ENCODE assay signal across 17 cellular contexts in genomic region chr3:190301591-190301990, GRCh38. TPM values are rescaled to one million over a fixed set of nuclear protein-coding genes. Genes with fewer than 3 reads are reported as not detected.
DNase-seq lines count a peak whose midpoint lies in the region; ATAC-seq lines count a peak whose summit lies in the region.
"Had no signal": no experiment of that assay in that cellular context is flagged by ENCODE, and none has a peak within 500 bp of the region (broad histone marks: within the 10 kb centered on the region; RNA-seq: fewer than 3 reads in every experiment).

No MANE protein-coding gene starts in this region.

- H3K4me3 ChIP-seq in naive thymus-derived CD4-positive, alpha-beta T cell (ENCODE audit: low read length) = no peak overlapping the region
- H3K4me3 ChIP-seq: A549, esophagus muscularis mucosa, transverse colon had no signal

- H3K4me3 Mint-ChIP-seq in activated T-cell treated with anti-CD3 and anti-CD28 coated beads, Interleukin-2, amount 50 U/mL, for 4 hours = peak overlapping the region; percentile 8
- H3K4me3 Mint-ChIP-seq in activated T-cell treated with anti-CD3 and anti-CD28 coated beads, Interleukin-2, amount 50 U/mL, for 24 hours = no peak overlapping the region
- H3K4me3 Mint-ChIP-seq in activated naive CD8-positive, alpha-beta T cell treated with anti-CD3 and anti-CD28 coated beads for 36 hours = peak overlapping the region; percentile 42
- peak overlapping the region in 9 of 10 donors; percentile 36 to 76 (median 57) for H3K4me3 Mint-ChIP-seq in naive thymus-derived CD4-positive, alpha-beta T cell
- H3K4me3 Mint-ChIP-seq in stimulated activated memory B cell treated with anti-CD40 and anti-IgM and Interleukin-4, amounts not matched to agents 10 μg/mL and 1 μg/mL and 100 μg/mL, for 72 hours = no peak overlapping the region

- H3K27ac Mint-ChIP-seq in activated T-cell treated with anti-CD3 and anti-CD28 coated beads, Interleukin-2, amount 50 U/mL, for 24 hours = no peak overlapping the region
- no peak overlapping the region for H3K27ac Mint-ChIP-seq in activated naive CD8-positive, alpha-beta T cell treated with anti-CD3 and anti-CD28 coated beads for 36 hours
- H3K27ac Mint-ChIP-seq in naive thymus-derived CD4-positive, alpha-beta T cell = peak overlapping the region in 8 of 9 donors; percentile 21 to 92 (median 84)
- H3K27ac Mint-ChIP-seq in stimulated activated memory B cell treated with anti-CD40 and anti-IgM and Interleukin-4, amounts not matched to agents 10 μg/mL and 1 μg/mL and 100 μg/mL, for 72 hours = no peak overlapping the region

- no peaks in the 10 kb centered on the region for H3K9me3 Mint-ChIP-seq in activated T-cell treated with anti-CD3 and anti-CD28 coated beads, Interleukin-2, amount 50 U/mL, for 4 hours
- no peaks in the 10 kb centered on the region for H3K9me3 Mint-ChIP-seq in activated T-cell treated with anti-CD3 and anti-CD28 coated beads, Interleukin-2, amount 50 U/mL, for 24 hours
- H3K9me3 Mint-ChIP-seq in activated naive CD8-positive, alpha-beta T cell treated with anti-CD3 and anti-CD28 coated beads for 36 hours = peaks cover 2% of the 10 kb centered on the region
- H3K9me3 Mint-ChIP-seq in naive thymus-derived CD4-positive, alpha-beta T cell = peaks cover 0 to 3% (median 0%) of the 10 kb centered on the region in 11 donors
- no peaks in the 10 kb centered on the region for H3K9me3 Mint-ChIP-seq in stimulated activated memory B cell treated with anti-CD40 and anti-IgM and Interleukin-4, amounts not matched to agents 10 μg/mL and 1 μg/mL and 100 μg/mL, for 72 hours

- no peaks in the 10 kb centered on the region for H3K9me3 ChIP-seq in naive thymus-derived CD4-positive, alpha-beta T cell (ENCODE audit: control insufficient read depth in 2 of 3, low read length in 3 of 3)
- H3K9me3 ChIP-seq: A549, esophagus muscularis mucosa, transverse colon had no signal

- no peak for DNase-seq in activated T-cell treated with anti-CD3 and anti-CD28 coated beads, Interleukin-2, amount 50 U/mL, for 4 hours
- no peak for DNase-seq in activated T-cell treated with anti-CD3 and anti-CD28 coated beads, Interleukin-2, amount 50 U/mL, for 24 hours
- peak; percentile 19 to 91 for DNase-seq in NOMO-1 (lab: John Stamatoyannopoulos, UW; ENCODE audit: unreplicated experiment in 2 of 2)
- DNase-seq in activated naive CD8-positive, alpha-beta T cell treated with anti-CD3 and anti-CD28 coated beads for 36 hours = no peak
- peak in 7 of 9 donors; percentile 33 to 73 (median 61) for DNase-seq in naive thymus-derived CD4-positive, alpha-beta T cell
- DNase-seq: DMS153, GOT3, mesenchymal stem cell, NCI-H1048, RPMI8226, transverse colon had no signal

- no peaks in the 10 kb centered on the region for H3K36me3 Mint-ChIP-seq in activated T-cell treated with anti-CD3 and anti-CD28 coated beads, Interleukin-2, amount 50 U/mL, for 4 hours (ENCODE audit: insufficient read depth)
- no peaks in the 10 kb centered on the region for H3K36me3 Mint-ChIP-seq in activated T-cell treated with anti-CD3 and anti-CD28 coated beads, Interleukin-2, amount 50 U/mL, for 24 hours (ENCODE audit: low read depth)
- peaks cover 1% of the 10 kb centered on the region for H3K36me3 Mint-ChIP-seq in activated naive CD8-positive, alpha-beta T cell treated with anti-CD3 and anti-CD28 coated beads for 36 hours
- H3K36me3 Mint-ChIP-seq in naive thymus-derived CD4-positive, alpha-beta T cell = peaks cover 0 to 4% (median 0%) of the 10 kb centered on the region in 5 donors
- H3K36me3 Mint-ChIP-seq in stimulated activated memory B cell treated with anti-CD40 and anti-IgM and Interleukin-4, amounts not matched to agents 10 μg/mL and 1 μg/mL and 100 μg/mL, for 72 hours = no peaks in the 10 kb centered on the region

- no peaks in the 10 kb centered on the region for H3K36me3 ChIP-seq in naive thymus-derived CD4-positive, alpha-beta T cell (ENCODE audit: control insufficient read depth in 2 of 3, insufficient read depth in 3 of 3, low read length in 3 of 3)
- H3K36me3 ChIP-seq: esophagus muscularis mucosa, transverse colon had no signal

- peak; percentile 41 to 55 for ATAC-seq in activated T-cell treated with anti-CD3 and anti-CD28 coated beads, Interleukin-2, amount 50 U/mL, for 4 hours
- ATAC-seq in naive thymus-derived CD4-positive, alpha-beta T cell = peak; percentile 83
- no peak for ATAC-seq in HG02610 (IDR thresholded peaks at IDR 0.05; ENCODE audit: unreplicated experiment)
- ATAC-seq in GM18498 (IDR thresholded peaks at IDR 0.05; ENCODE audit: unreplicated experiment) = no peak
- ATAC-seq in stimulated activated memory B cell treated with anti-CD40 and anti-IgM and Interleukin-4, amounts not matched to agents 10 μg/mL and 1 μg/mL and 100 μg/mL, for 72 hours = no peak
- ATAC-seq: A549 had no signal

- intact Hi-C loops in naive thymus-derived CD4-positive, alpha-beta T cell (cut with micrococcal nuclease) = no loop called here

- POLR2A ChIA-PET in naive thymus-derived CD4-positive, alpha-beta T cell (lab: Charles Lee) = no interaction called here

- no peaks in the 10 kb centered on the region for H3K27me3 Mint-ChIP-seq in activated T-cell treated with anti-CD3 and anti-CD28 coated beads, Interleukin-2, amount 50 U/mL, for 4 hours (ENCODE audit: low read depth)
- H3K27me3 Mint-ChIP-seq in activated T-cell treated with anti-CD3 and anti-CD28 coated beads, Interleukin-2, amount 50 U/mL, for 24 hours = no peaks in the 10 kb centered on the region
- peaks cover 25% of the 10 kb centered on the region for H3K27me3 Mint-ChIP-seq in activated naive CD8-positive, alpha-beta T cell treated with anti-CD3 and anti-CD28 coated beads for 36 hours
- peaks cover 4 to 15% (median 9%) of the 10 kb centered on the region in 5 donors for H3K27me3 Mint-ChIP-seq in naive thymus-derived CD4-positive, alpha-beta T cell
- no peaks in the 10 kb centered on the region for H3K27me3 Mint-ChIP-seq in stimulated activated memory B cell treated with anti-CD40 and anti-IgM and Interleukin-4, amounts not matched to agents 10 μg/mL and 1 μg/mL and 100 μg/mL, for 72 hours

- H3K4me1 Mint-ChIP-seq in activated T-cell treated with anti-CD3 and anti-CD28 coated beads, Interleukin-2, amount 50 U/mL, for 4 hours (ENCODE audit: low read depth) = peaks cover 20% of the 10 kb centered on the region
- peaks cover 30% of the 10 kb centered on the region for H3K4me1 Mint-ChIP-seq in activated T-cell treated with anti-CD3 and anti-CD28 coated beads, Interleukin-2, amount 50 U/mL, for 24 hours (ENCODE audit: low read depth)
- peaks cover 25% of the 10 kb centered on the region for H3K4me1 Mint-ChIP-seq in activated naive CD8-positive, alpha-beta T cell treated with anti-CD3 and anti-CD28 coated beads for 36 hours
- H3K4me1 Mint-ChIP-seq in naive thymus-derived CD4-positive, alpha-beta T cell = peaks cover 8 to 36% (median 27%) of the 10 kb centered on the region in 7 donors
- peaks cover 8% of the 10 kb centered on the region for H3K4me1 Mint-ChIP-seq in stimulated activated memory B cell treated with anti-CD40 and anti-IgM and Interleukin-4, amounts not matched to agents 10 μg/mL and 1 μg/mL and 100 μg/mL, for 72 hours

- peaks cover 0 to 25% of the 10 kb centered on the region in 2 donors for H3K4me1 ChIP-seq in naive thymus-derived CD4-positive, alpha-beta T cell (ENCODE audit: control insufficient read depth in 2 of 2, insufficient read depth in 2 of 2, low read length in 2 of 2)
- H3K4me1 ChIP-seq: parathyroid adenoma, transverse colon had no signal

- CTCF ChIA-PET in naive thymus-derived CD4-positive, alpha-beta T cell (lab: Charles Lee) = no interaction called here

- no peaks in the 10 kb centered on the region for H3K27me3 ChIP-seq in naive thymus-derived CD4-positive, alpha-beta T cell (ENCODE audit: control insufficient read depth in 2 of 2, insufficient read depth in 2 of 2, low read length in 2 of 2)
- H3K27me3 ChIP-seq: esophagus muscularis mucosa, transverse colon had no signal

- no peak overlapping the region for H3K27ac ChIP-seq in naive thymus-derived CD4-positive, alpha-beta T cell (ENCODE audit: low read depth, low read length)
- H3K27ac ChIP-seq: esophagus muscularis mucosa, parathyroid adenoma, transverse colon had no signal

RNA-seq across cellular contexts. Expression of gene CLDN1, which starts 20.7 kb away (rescaled TPM):
- 1 to 10 TPM in 1 of 3 donors, under 1 TPM in 2; 0.43 to 2.1 (median 0.66) TPM for total RNA-seq in activated T-cell treated with anti-CD3 and anti-CD28 coated beads, Interleukin-2, amount 50 U/mL, for 4 hours
- total RNA-seq in activated naive CD8-positive, alpha-beta T cell treated with anti-CD3 and anti-CD28 coated beads for 36 hours = under 1 TPM; 0.08 to 0.10 TPM
- total RNA-seq in naive thymus-derived CD4-positive, alpha-beta T cell = under 1 TPM in 2 of 5 experiments, not detected in 3; 0.08 to 0.32 TPM
- under 1 TPM in 1 of 2 donors, not detected in 1; 0.22 TPM for polyA plus RNA-seq in naive thymus-derived CD4-positive, alpha-beta T cell

Comparison
In these comparisons a context has a peak if more than half of its experiments do, and no peak if none do; other contexts are left out.
1. H3K4me3 Mint-ChIP-seq: peak in activated T-cell treated with anti-CD3 and anti-CD28 coated beads, Interleukin-2, amount 50 U/mL, for 4 hours (single experiment), activated naive CD8-positive, alpha-beta T cell treated with anti-CD3 and anti-CD28 coated beads for 36 hours (single experiment) and naive thymus-derived CD4-positive, alpha-beta T cell (9 of 10); none in activated T-cell treated with anti-CD3 and anti-CD28 coated beads, Interleukin-2, amount 50 U/mL, for 24 hours (single experiment) and stimulated activated memory B cell treated with anti-CD40 and anti-IgM and Interleukin-4, amounts not matched to agents 10 μg/mL and 1 μg/mL and 100 μg/mL, for 72 hours (single experiment).
2. ATAC-seq: peak in activated T-cell treated with anti-CD3 and anti-CD28 coated beads, Interleukin-2, amount 50 U/mL, for 4 hours (2 of 2) and naive thymus-derived CD4-positive, alpha-beta T cell (single experiment); none in HG02610 (single experiment), GM18498 (single experiment) and stimulated activated memory B cell treated with anti-CD40 and anti-IgM and Interleukin-4, amounts not matched to agents 10 μg/mL and 1 μg/mL and 100 μg/mL, for 72 hours (single experiment).
3. DNase-seq: peak in NOMO-1 (2 of 2) and naive thymus-derived CD4-positive, alpha-beta T cell (7 of 9); none in activated T-cell treated with anti-CD3 and anti-CD28 coated beads, Interleukin-2, amount 50 U/mL, for 4 hours (single experiment), activated T-cell treated with anti-CD3 and anti-CD28 coated beads, Interleukin-2, amount 50 U/mL, for 24 hours (single experiment) and activated naive CD8-positive, alpha-beta T cell treated with anti-CD3 and anti-CD28 coated beads for 36 hours (single experiment).
4. H3K27ac Mint-ChIP-seq: peak in naive thymus-derived CD4-positive, alpha-beta T cell (8 of 9); none in activated T-cell treated with anti-CD3 and anti-CD28 coated beads, Interleukin-2, amount 50 U/mL, for 24 hours (single experiment), activated naive CD8-positive, alpha-beta T cell treated with anti-CD3 and anti-CD28 coated beads for 36 hours (single experiment) and stimulated activated memory B cell treated with anti-CD40 and anti-IgM and Interleukin-4, amounts not matched to agents 10 μg/mL and 1 μg/mL and 100 μg/mL, for 72 hours (single experiment).